In the genomic region with DNA sequence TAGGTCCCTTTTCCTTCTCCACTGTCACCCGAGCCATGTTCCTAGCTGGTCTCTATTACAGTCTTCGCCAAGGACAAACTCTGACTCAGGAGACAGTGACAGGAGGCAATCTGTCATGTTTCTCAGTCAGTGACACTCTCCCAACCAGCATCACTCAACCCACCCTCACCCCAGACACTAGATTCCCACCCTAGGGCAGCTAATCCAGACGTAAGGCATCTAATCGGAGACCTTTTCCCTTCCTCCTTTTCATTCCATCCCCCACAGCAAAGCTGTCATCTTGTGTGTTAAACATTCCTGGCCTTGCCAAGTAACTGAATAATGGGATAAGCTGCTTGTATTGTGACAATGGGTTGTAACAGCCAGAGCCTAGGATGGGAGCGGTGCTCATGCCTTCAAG, we compare ENCODE assay signal across 24 cellular contexts.
DNase-seq lines count a peak whose midpoint lies in the region; ATAC-seq and TF ChIP-seq lines count a peak whose summit lies in the region.
"Had no signal": no experiment of that assay in that cellular context is flagged by ENCODE, and none has a peak within 500 bp of the region (broad histone marks: within the 10 kb centered on the region; RNA-seq: fewer than 3 reads in every experiment).

No MANE protein-coding gene starts in this region.

- no TSS peak for BruUV-seq in IMR-90 (replicated peaks; lab: Mats Ljungman, UMichigan)

- CTCF ChIA-PET in IMR-90 (lab: Yijun Ruan, JAX) = no interaction called here

- H3K4me2 ChIP-seq in IMR-90 (ENCODE audit: low read depth, low read length) = no peak overlapping the region

- dilution Hi-C loops in IMR-90 (cut with HindIII; ENCODE audit: low sequenced_read_pairs, unreplicated experiment) = no loop called here

- H3K9me3 Mint-ChIP-seq in CD14-positive monocyte = peaks cover 2 to 9% (median 8%) of the 10 kb centered on the region in 7 donors
- H3K9me3 Mint-ChIP-seq in dendritic cell treated with granulocyte-macrophage colony-stimulating factor and Interleukin-4, amounts not matched to agents 40 ng/mL and 50 ng/mL, for 4 days = peaks cover 14% of the 10 kb centered on the region

- H3K9me3 ChIP-seq in IMR-90 (ENCODE audit: control insufficient read depth, insufficient read depth, low read length) = no peaks in the 10 kb centered on the region
- no peaks in the 10 kb centered on the region for H3K9me3 ChIP-seq in neutrophil
- no peaks in the 10 kb centered on the region for H3K9me3 ChIP-seq in aorta (ENCODE audit: control insufficient read depth, low read length)
- H3K9me3 ChIP-seq: SJSA1 had no signal

- peak overlapping the region; percentile 84 for H2AK5ac ChIP-seq in IMR-90 (ENCODE audit: low read depth, low read length)

- peak overlapping the region; percentile 33; the same call in 1 of the 2 replicates for H4K91ac ChIP-seq in IMR-90 (ENCODE audit: insufficient read depth, low read depth, low read length)

- H3K4me1 Mint-ChIP-seq in CD14-positive monocyte = peaks cover 90% of the 10 kb centered on the region
- H3K4me1 Mint-ChIP-seq in dendritic cell treated with granulocyte-macrophage colony-stimulating factor and Interleukin-4, amounts not matched to agents 40 ng/mL and 50 ng/mL, for 4 days (ENCODE audit: low read depth) = peaks cover 79% of the 10 kb centered on the region

- no peak for ATAC-seq in IMR-90 (ENCODE audit: low read depth)
- no peak for ATAC-seq in aorta (ENCODE audit: low FRiP score)
- no peak for ATAC-seq in HG03045 (IDR thresholded peaks at IDR 0.05; ENCODE audit: unreplicated experiment)
- ATAC-seq: CD8-positive, alpha-beta T cell; GM12878 had no signal

- no peak overlapping the region for H2AK9ac ChIP-seq in IMR-90 (replicated peaks; ENCODE audit: low read depth, low read length, poor library complexity)

- H3K27me3 Mint-ChIP-seq in CD14-positive monocyte (ENCODE audit: low read depth in 3 of 3) = no peaks in the 10 kb centered on the region
- no peaks in the 10 kb centered on the region for H3K27me3 Mint-ChIP-seq in dendritic cell treated with granulocyte-macrophage colony-stimulating factor and Interleukin-4, amounts not matched to agents 40 ng/mL and 50 ng/mL, for 4 days

- H3K27ac ChIP-seq in IMR-90 (ENCODE audit: insufficient read depth, low read length) (no peak overlapping the region), neutrophil (peak overlapping the region; percentile 89), aorta (ENCODE audit: low read depth in 1 of 2, low read length in 2 of 2) (no peak overlapping the region)
- H3K27ac ChIP-seq: SJSA1 had no signal

- peak overlapping the region; percentile 44; the same call in 1 of the 2 replicates for H3K14ac ChIP-seq in IMR-90 (replicated peaks; ENCODE audit: low read depth, low read length)

- peak overlapping the region; percentile 11 for H3K4ac ChIP-seq in IMR-90 (ENCODE audit: low read depth, low read length)

- POLR2A ChIA-PET in IMR-90 (lab: Charles Lee; ENCODE audit: unreplicated experiment) = no interaction called here

- 0 out of 2 replicates have a peak overlapping the region, but pooled peaks have one; percentile 5 for H3K18ac ChIP-seq in IMR-90 (ENCODE audit: low read depth, low read length)

- peak overlapping the region; percentile 26 for H2BK120ac ChIP-seq in IMR-90 (ENCODE audit: low read depth, low read length)

- H3K27me3 ChIP-seq in IMR-90 (ENCODE audit: control insufficient read depth, insufficient read depth, low read length) (no peaks in the 10 kb centered on the region), neutrophil (no peaks in the 10 kb centered on the region), aorta (ENCODE audit: control insufficient read depth in 1 of 2, insufficient read depth in 2 of 2, low read length in 1 of 2) (no peaks in the 10 kb centered on the region)
- H3K27me3 ChIP-seq: BLaER1 treated with 17β-estradiol and CSF1 and Interleukin-3, amounts not matched to agents 10 nM and 100 nM; SJSA1 had no signal

- DNase-seq in CD14-positive monocyte (ENCODE audit: low spot score) = no peak
- DNase-seq in IMR-90 = no peak
- DNase-seq in aorta = no peak
- DNase-seq in HUDEP-2 (lab: John Stamatoyannopoulos, UW; ENCODE audit: unreplicated experiment in 76 of 76) = no peak
- DNase-seq: CD8-positive, alpha-beta T cell; DMS 273 treated with DMSO at 0.1 percent for 48 hours; DMS79; EL; GDM1; KBM-7; MV-4-11; NCI-H1105; NCI-H146; NCI-H1930; NCI-H446 treated with DMSO at 0.1 percent for 48 hours; NCI-H526; Right ventricle myocardium superior; RPMI8226 had no signal

- H2AFZ ChIP-seq in IMR-90 (replicated peaks; ENCODE audit: low read length, poor library complexity) = peak overlapping the region; percentile 18

- H3K9ac ChIP-seq in IMR-90 (ENCODE audit: low read depth, low read length) = no peak overlapping the region
- H3K9ac ChIP-seq: BLaER1 treated with 17β-estradiol and CSF1 and Interleukin-3, amounts not matched to agents 10 nM and 100 nM had no signal

- no peaks in the 10 kb centered on the region for H3K36me3 ChIP-seq in IMR-90 (ENCODE audit: control insufficient read depth, insufficient read depth, low read length)
- H3K36me3 ChIP-seq in neutrophil = no peaks in the 10 kb centered on the region
- peaks cover 0 to 2% of the 10 kb centered on the region in 2 donors for H3K36me3 ChIP-seq in aorta (ENCODE audit: control insufficient read depth in 1 of 2, insufficient read depth in 2 of 2, low read length in 1 of 2)
- H3K36me3 ChIP-seq: SJSA1 had no signal

- H3K4me3 ChIP-seq in IMR-90 (ENCODE audit: insufficient read depth, low read depth, low read length) (no peak overlapping the region), neutrophil (ENCODE audit: low read depth in 1 of 2, low read length in 1 of 2) (no peak overlapping the region), aorta (ENCODE audit: low read length in 2 of 2) (no peak overlapping the region)
- H3K4me3 ChIP-seq: BLaER1 treated with 17β-estradiol and CSF1 and Interleukin-3, amounts not matched to agents 10 nM and 100 nM; GM12878; SJSA1 had no signal

- H3K23ac ChIP-seq in IMR-90 (ENCODE audit: low read depth, low read length) = no peak overlapping the region

- no peak for TF ChIP-seq RAD21 in IMR-90 (IDR thresholded peaks at IDR 0.05; ENCODE audit: low read length)

- peaks cover 20% of the 10 kb centered on the region for H3K9me1 ChIP-seq in IMR-90 (ENCODE audit: insufficient read depth, low read length)

- intact Hi-C loops in CD14-positive monocyte (cut with micrococcal nuclease) = loop anchor here (5.0 to 10.0 kb wide), 2 partner anchors 35 to 88 kb away; no protein-coding TSS in a partner anchor
- intact Hi-C loops in IMR-90 (cut with micrococcal nuclease) = no loop called here
- intact Hi-C loops in dendritic cell treated with granulocyte-macrophage colony-stimulating factor and Interleukin-4, amounts not matched to agents 40 ng/mL and 50 ng/mL, for 4 days (cut with micrococcal nuclease) = loop anchor here (5.0 kb wide), 1 partner anchor 35 kb away; no protein-coding TSS in a partner anchor
- intact Hi-C loops in aorta (cut with DNase I) = no loop called here

- H2BK20ac ChIP-seq in IMR-90 (ENCODE audit: low read depth, low read length) = no peak overlapping the region

- peak overlapping the region in 5 of 7 donors; percentile 2 to 74 (median 20) for H3K27ac Mint-ChIP-seq in CD14-positive monocyte
- H3K27ac Mint-ChIP-seq in dendritic cell treated with granulocyte-macrophage colony-stimulating factor and Interleukin-4, amounts not matched to agents 40 ng/mL and 50 ng/mL, for 4 days = peak overlapping the region; percentile 40
- H3K27ac Mint-ChIP-seq: CD8-positive, alpha-beta T cell had no signal

- in situ Hi-C loops in IMR-90 (cut with MboI; ENCODE audit: low sequenced_read_pairs) = no loop called here

- no peak overlapping the region for H4K8ac ChIP-seq in IMR-90 (ENCODE audit: low read depth in 2 of 2, low read length in 2 of 2)

- no peak for TF ChIP-seq CTCF in CD14-positive monocyte (IDR thresholded peaks at IDR 0.05)
- no peak for TF ChIP-seq CTCF in IMR-90 (conservative IDR thresholded peaks at IDR 0.05; ENCODE audit: low read depth, low read length)
- no peak for TF ChIP-seq CTCF in neutrophil (IDR thresholded peaks at IDR 0.05)

- H2BK15ac ChIP-seq in IMR-90 (ENCODE audit: low read depth, low read length) = no peak overlapping the region; the same call in 2 of the 3 replicates

- TF ChIP-seq POLR2A in IMR-90 (IDR thresholded peaks at IDR 0.05; ENCODE audit: low read depth, low read length) = no peak

- no peak overlapping the region for H2BK5ac ChIP-seq in IMR-90 (ENCODE audit: low read depth, low read length, poor library complexity, severe bottlenecking)

- 94% methylated on average over 2 of the region's 5 CpGs; no CpG with 5 or more reads in 1 of the 2 experiments for WGBS in IMR-90 (ENCODE audit: extremely low coverage in 2 of 2, insufficient read length in 1 of 2), 2 experiments
- WGBS in aorta, 2 donors = 92 to 93% methylated on average over 5 of the region's 5 CpGs

- H3K36me3 Mint-ChIP-seq in CD14-positive monocyte = peaks cover under 1 to 8% of the 10 kb centered on the region in 2 donors
- H3K36me3 Mint-ChIP-seq in dendritic cell treated with granulocyte-macrophage colony-stimulating factor and Interleukin-4, amounts not matched to agents 40 ng/mL and 50 ng/mL, for 4 days (ENCODE audit: low read depth) = peaks cover 8% of the 10 kb centered on the region
- H3K36me3 Mint-ChIP-seq: CD8-positive, alpha-beta T cell had no signal

- H3K79me1 ChIP-seq in IMR-90 (ENCODE audit: low read depth in 1 of 2, low read length in 2 of 2) = 0 out of 4 replicates have a peak, but pooled peaks cover 0 to 8% of the 10 kb centered on the region in 2 experiments

- no peak overlapping the region for H3K56ac ChIP-seq in IMR-90 (ENCODE audit: extremely low read depth, insufficient read depth, low read length)

- H4K5ac ChIP-seq in IMR-90 (ENCODE audit: low read depth, low read length) = no peak overlapping the region

- H3K4me3 Mint-ChIP-seq in CD14-positive monocyte = no peak overlapping the region
- no peak overlapping the region for H3K4me3 Mint-ChIP-seq in dendritic cell treated with granulocyte-macrophage colony-stimulating factor and Interleukin-4, amounts not matched to agents 40 ng/mL and 50 ng/mL, for 4 days
- H3K4me3 Mint-ChIP-seq: CD8-positive, alpha-beta T cell had no signal

- H4K20me1 ChIP-seq in IMR-90 (ENCODE audit: insufficient read depth, low read length) = no peaks in the 10 kb centered on the region
- H4K20me1 ChIP-seq: BLaER1 treated with 17β-estradiol and CSF1 and Interleukin-3, amounts not matched to agents 10 nM and 100 nM had no signal

- H3K4me1 ChIP-seq in IMR-90 (ENCODE audit: control insufficient read depth, insufficient read depth, low read length) (peaks cover 23% of the 10 kb centered on the region), neutrophil (ENCODE audit: control insufficient read depth in 1 of 2, insufficient read depth in 1 of 2, low read depth in 1 of 2, low read length in 1 of 2) (peaks cover 81 to 86% of the 10 kb centered on the region in 2 experiments), aorta (ENCODE audit: control insufficient read depth in 1 of 2, insufficient read depth in 2 of 2, low read length in 2 of 2) (peaks cover 1 to 7% of the 10 kb centered on the region in 2 donors)

TF ChIP-seq in IMR-90, 13 proteins besides CTCF, POLR2A, EP300 and RAD21 (continues in another document):
- TF ChIP-seq NFE2L2 (IDR thresholded peaks at IDR 0.05; ENCODE audit: low read depth, low read length) (no peak), RFX5 (IDR thresholded peaks at IDR 0.05; ENCODE audit: low read depth, low read length) (no peak), BHLHE40 (IDR thresholded peaks at IDR 0.05; ENCODE audit: low read depth, low read length) (no peak), MXI1 (IDR thresholded peaks at IDR 0.05; ENCODE audit: borderline replicate concordance, low read depth, low read length) (no peak)

Comparison
In these comparisons a context has a peak if more than half of its experiments do, and no peak if none do; other contexts are left out.
1. intact Hi-C loops: an anchor here in CD14-positive monocyte (5.0 to 10.0 kb wide) and dendritic cell treated with granulocyte-macrophage colony-stimulating factor and Interleukin-4, amounts not matched to agents 40 ng/mL and 50 ng/mL, for 4 days (5.0 kb wide); none called in IMR-90 and aorta.